11 cellular contexts compared by ENCODE assay signal in the genomic region with DNA sequence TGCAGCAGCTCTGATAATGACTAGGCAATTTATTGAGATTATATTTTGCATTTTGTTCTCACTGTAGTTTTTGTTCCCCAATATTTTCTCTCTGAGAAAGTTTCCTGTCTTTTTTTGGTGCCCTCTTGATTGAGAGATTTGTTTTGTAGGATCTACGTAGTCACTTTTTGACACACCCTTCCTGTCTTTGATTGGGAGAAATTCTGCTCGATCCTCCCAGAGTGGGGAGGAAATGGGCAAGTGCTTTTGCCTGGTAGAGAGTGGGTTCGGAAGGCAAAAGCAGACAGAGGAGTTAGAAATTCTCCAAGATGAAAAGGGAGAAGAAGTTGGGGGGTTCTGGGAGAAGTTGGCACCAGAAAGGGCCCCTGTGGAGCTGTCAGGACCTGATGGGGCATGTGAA.
"Had no signal": no experiment of that assay in that cellular context is flagged by ENCODE, and none has a peak within 500 bp of the region (broad histone marks: within the 10 kb centered on the region; RNA-seq: fewer than 3 reads in every experiment).

No MANE protein-coding gene starts in this region.

- H3K4me3 Mint-ChIP-seq: HFFc6 had no signal

- H3K9me3 Mint-ChIP-seq: HFFc6 had no signal

- H3K4me3 ChIP-seq: GM23248, HAP-1 had no signal

- H3K9me3 ChIP-seq: HAP-1 had no signal

- H3K36me3 ChIP-seq: HAP-1 had no signal

- DNase-seq: GM23248, GOT3, H7, HFFc6, IMR-90, KBM-7 had no signal

- H3K9ac ChIP-seq: GM23248, KMS-11 had no signal

- ATAC-seq: HCT116, HepG2 had no signal

- H3K27ac Mint-ChIP-seq: HFFc6 had no signal

- H3K27ac ChIP-seq: GM23248, HL-60, KMS-11 had no signal
